17 cellular contexts compared by ENCODE assay signal in genomic region chr1:181985981-181986906, GRCh38.
A peak's percentile ranks its signal among the peaks of the same experiment; 100 is the strongest.
DNase-seq lines count a peak whose midpoint lies in the region; ATAC-seq, FAIRE-seq and TF ChIP-seq lines count a peak whose summit lies in the region.
"Had no signal": no experiment of that assay in that cellular context is flagged by ENCODE, and none has a peak within 500 bp of the region (broad histone marks: within the 10 kb centered on the region; RNA-seq: fewer than 3 reads in every experiment).

No MANE protein-coding gene starts in this region.

- no peaks in the 10 kb centered on the region for H3K79me2 ChIP-seq in H1 (ENCODE audit: control insufficient read depth in 1 of 2, insufficient read depth in 2 of 2, low read length in 2 of 2)

- no peak for TF ChIP-seq RAD21 in H1 (IDR thresholded peaks at IDR 0.05 in 1 of 2, conservative IDR thresholded peaks at IDR 0.05 in 1 of 2; ENCODE audit: low read depth in 2 of 2, low read length in 2 of 2)

- POLR2A ChIA-PET in H1 (lab: Charles Lee; ENCODE audit: partially characterized antibody): interaction anchor here (1.1 kb wide), 1 partner anchor 13 kb away, joined by 3 read pairs; no protein-coding TSS in a partner anchor

- H4K91ac ChIP-seq in H1 (replicated peaks; ENCODE audit: insufficient read length, low read length): no peak overlapping the region

- no peak overlapping the region for H4K8ac ChIP-seq in H1 (ENCODE audit: extremely low read depth, insufficient read depth, low read length)

- no peak overlapping the region for H3K23ac ChIP-seq in H1 (ENCODE audit: insufficient read length)

- H3K9me3 ChIP-seq in BLaER1 (no peaks in the 10 kb centered on the region), H1 (ENCODE audit: insufficient read depth in 2 of 2, low read depth in 1 of 2, low read length in 1 of 2) (no peaks in the 10 kb centered on the region; a peak in 1 of 4 replicates)

- no peak overlapping the region for H2BK5ac ChIP-seq in H1 (ENCODE audit: low read depth, low read length)

- H3K36me3 ChIP-seq in BLaER1 (no peaks in the 10 kb centered on the region), H1 (ENCODE audit: control insufficient read depth in 2 of 4, insufficient read depth in 4 of 4, low read length in 3 of 4) (no peaks in the 10 kb centered on the region)

- peak overlapping the region; percentile 92; the same call in 1 of the 2 replicates for H2AFZ ChIP-seq in H1 (ENCODE audit: low read length)

- FAIRE-seq in H1 (lab: Jason Lieb, UNC): no peak

- TF ChIP-seq EP300 in H1 (IDR thresholded peaks at IDR 0.05; ENCODE audit: borderline replicate concordance in 1 of 2, low read depth in 2 of 2, low read length in 2 of 2): no peak

- H4K20me1 ChIP-seq in BLaER1 (peaks cover 6% of the 10 kb centered on the region; the same call in 1 of the 2 replicates), H1 (replicated peaks in 1 of 2; ENCODE audit: control insufficient read depth in 1 of 2, insufficient read depth in 2 of 2, low read length in 2 of 2) (no peaks in the 10 kb centered on the region)

- H3K27me3 ChIP-seq in BLaER1 (no peaks in the 10 kb centered on the region), H1 (replicated peaks in 1 of 4; ENCODE audit: control insufficient read depth in 3 of 4, extremely low read depth in 1 of 4, insufficient read depth in 3 of 4, low read length in 3 of 4) (no peaks in the 10 kb centered on the region)

- no peak overlapping the region for H2AK5ac ChIP-seq in H1 (ENCODE audit: low read depth, low read length)

- no peak overlapping the region for H3K56ac ChIP-seq in H1 (replicated peaks; ENCODE audit: insufficient read length, low read depth, low read length)

- H2BK120ac ChIP-seq in H1 (replicated peaks; ENCODE audit: low read depth, low read length): no peak overlapping the region

- no peak overlapping the region for H2BK20ac ChIP-seq in H1 (ENCODE audit: low read length)

- WGBS in H1 (ENCODE audit: extremely low coverage in 1 of 2, insufficient coverage in 1 of 2, insufficient read length in 1 of 2, insufficient replicate concordance in 2 of 2, low coverage in 1 of 2, low lambda C conversion rate in 2 of 2, missing lambda C conversion rate in 1 of 2), 2 experiments: 89% methylated on average over 6 of the region's 6 CpGs; no CpG with 5 or more reads in 1 of the 2 experiments

- CTCF ChIA-PET in H1 (lab: Charles Lee; ENCODE audit: partially characterized antibody): interaction anchor here (0.7 to 3.0 kb wide), 7 partner anchors 13 to 68 kb away, joined by 3 to 11 read pairs (median 4); no protein-coding TSS in a partner anchor

- DNase-seq in NCI-H1092 (lab: John Stamatoyannopoulos, UW): peak; percentile 25
- no peak for DNase-seq in H1 (ENCODE audit: low read depth in 1 of 2, low spot score in 2 of 2)
- DNase-seq in occipital lobe (lab: John Stamatoyannopoulos, UW): peak; percentile 17
- DNase-seq in erythroblast (lab: John Stamatoyannopoulos, UW): no peak
- DNase-seq in NCI-H2029 (lab: John Stamatoyannopoulos, UW): no peak
- no peak for DNase-seq in HCEC 1CT
- DNase-seq: ACHN; CD8-positive, alpha-beta memory T cell; DND-41; GF-D8; GOT3; HFFc6; NCI-H2171 treated with DMSO at 0.1 percent for 48 hours; NCI-H510A had no signal

- TF ChIP-seq POLR2A in H1 (IDR thresholded peaks at IDR 0.05; ENCODE audit: control extremely low read depth in 1 of 2, low read depth in 2 of 2, low read length in 2 of 2): no peak
- no peak for TF ChIP-seq POLR2A in erythroblast (IDR thresholded peaks at IDR 0.05; ENCODE audit: low read length)

- H3K4me1 ChIP-seq in BLaER1 (peaks cover 25% of the 10 kb centered on the region), H1 (replicated peaks in 1 of 4; ENCODE audit: control insufficient read depth in 3 of 4, insufficient read depth in 4 of 4, low read length in 3 of 4) (peaks cover 0 to 7% (median 4%) of the 10 kb centered on the region in 4 experiments; a peak in 5 of 7 replicates)

- H3K27ac ChIP-seq in BLaER1 (no peak overlapping the region), H1 (ENCODE audit: low read depth, low read length) (no peak overlapping the region)

- H3K18ac ChIP-seq in H1 (ENCODE audit: extremely low read depth, low read length): no peak overlapping the region

- TF ChIP-seq CTCF in H1 (IDR thresholded peaks at IDR 0.05; ENCODE audit: control extremely low read depth in 1 of 3, insufficient read depth in 1 of 3, low read depth in 1 of 3, low read length in 3 of 3): no peak

- ATAC-seq in GM21515 (IDR thresholded peaks at IDR 0.05; ENCODE audit: unreplicated experiment): no peak
- ATAC-seq: K562 had no signal

- H3K9ac ChIP-seq in BLaER1 (no peak overlapping the region), H1 (replicated peaks in 1 of 4; ENCODE audit: extremely low read depth in 1 of 4, low read depth in 3 of 4, low read length in 3 of 4) (no peak overlapping the region)

- peak overlapping the region; percentile 32; the same call in 1 of the 2 replicates for H2BK15ac ChIP-seq in H1 (ENCODE audit: low read length)

- 0 out of 2 replicates have a peak overlapping the region, but pooled peaks have one; percentile 28 for H2BK12ac ChIP-seq in H1 (ENCODE audit: low read depth, low read length)

- no peak overlapping the region for H3K4ac ChIP-seq in H1 (replicated peaks; ENCODE audit: insufficient read length, low read depth, low read length)

- H3K4me3 ChIP-seq in BLaER1 (no peak overlapping the region), H1 (ENCODE audit: extremely low read depth in 1 of 4, insufficient read depth in 2 of 4, low read depth in 3 of 4, low read length in 4 of 4) (no peak overlapping the region)
- H3K4me3 ChIP-seq: K562 had no signal

- H3K79me1 ChIP-seq in H1 (ENCODE audit: low read depth, low read length): no peaks in the 10 kb centered on the region

- H3K23me2 ChIP-seq in H1 (ENCODE audit: low read depth, low read length): no peaks in the 10 kb centered on the region; the same call in 1 of the 2 replicates

- H4K5ac ChIP-seq in H1 (ENCODE audit: insufficient read length, low read depth, low read length): no peak overlapping the region

- no peak overlapping the region for H3K14ac ChIP-seq in H1 (ENCODE audit: insufficient read length)

- peak overlapping the region; percentile 83 for H3K4me2 ChIP-seq in BLaER1
- no peak overlapping the region for H3K4me2 ChIP-seq in H1 (ENCODE audit: insufficient read depth in 1 of 2, low read depth in 2 of 2, low read length in 2 of 2)

TF ChIP-seq in H1, 55 proteins besides CTCF, POLR2A, EP300 and RAD21:
- TF ChIP-seq GABPA (IDR thresholded peaks at IDR 0.05; ENCODE audit: borderline replicate concordance, insufficient read depth, low read length) (no peak), SP4 (IDR thresholded peaks at IDR 0.05; ENCODE audit: low read length) (no peak), TAF7 (optimal IDR thresholded peaks at IDR 0.05; ENCODE audit: borderline replicate concordance, low read depth, low read length) (no peak), SAP30 (IDR thresholded peaks at IDR 0.05; ENCODE audit: insufficient read depth, insufficient replicate concordance, low read length) (no peak), SIRT6 (IDR thresholded peaks at IDR 0.05; ENCODE audit: low read length) (no peak), ASH2L (IDR thresholded peaks at IDR 0.05; ENCODE audit: low read length) (no peak), RBBP5 (IDR thresholded peaks at IDR 0.05; ENCODE audit: borderline replicate concordance, low read depth, low read length) (no peak), JUND (IDR thresholded peaks at IDR 0.05; ENCODE audit: low read length) (no peak), CBX8 (IDR thresholded peaks at IDR 0.05; ENCODE audit: borderline replicate concordance, low read depth, low read length) (no peak), E2F6 (IDR thresholded peaks at IDR 0.05) (no peak), MAFK (IDR thresholded peaks at IDR 0.05; ENCODE audit: low read depth, low read length) (no peak), HDAC2 (IDR thresholded peaks at IDR 0.05; ENCODE audit: borderline replicate concordance in 1 of 2, low read depth in 2 of 2, low read length in 2 of 2) (no peak), SUZ12 (IDR thresholded peaks at IDR 0.05; ENCODE audit: low read length) (no peak), ATF3 (IDR thresholded peaks at IDR 0.05; ENCODE audit: insufficient read depth, low read depth, low read length) (no peak)

Comparison
In these comparisons a context has a peak if more than half of its experiments do, and no peak if none do; other contexts are left out.
1. DNase-seq: peak in NCI-H1092 (single experiment) and occipital lobe (single experiment); none in H1 (0 of 2), erythroblast (0 of 2), NCI-H2029 (single experiment) and HCEC 1CT (single experiment).